In the genomic region with DNA sequence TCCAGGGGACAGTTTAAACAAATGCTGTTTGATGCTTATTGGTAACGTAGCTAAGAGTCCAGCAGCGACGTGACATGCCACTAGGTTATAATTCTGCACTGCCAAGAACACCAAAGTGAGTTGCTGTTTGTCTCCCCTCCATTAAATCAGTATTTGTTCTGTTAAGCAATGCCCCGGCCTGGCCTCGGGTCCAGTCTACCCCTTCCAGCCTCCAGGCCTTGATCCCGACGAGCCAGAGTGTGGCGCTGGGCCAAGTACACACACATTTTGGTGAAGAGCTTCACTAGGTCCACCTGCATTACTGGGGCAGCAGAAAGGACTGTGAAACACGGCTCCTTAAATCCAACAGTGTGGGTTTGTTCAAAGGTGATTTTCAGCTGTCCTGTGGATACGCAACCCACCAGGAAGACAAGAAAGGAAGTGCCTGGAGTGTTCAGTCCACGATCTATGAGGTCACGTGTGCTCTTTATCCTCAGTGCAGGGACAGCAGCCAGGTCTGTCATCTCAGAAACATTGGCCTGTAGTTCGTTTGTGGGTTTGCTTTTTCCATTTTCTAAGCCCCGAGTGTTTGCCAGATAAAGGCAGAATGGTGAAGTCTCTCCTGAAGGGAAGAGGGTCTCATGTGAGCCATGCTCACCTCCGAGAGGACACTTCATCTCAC, we compare ENCODE assay signal across 14 cellular contexts. TPM values are rescaled to one million over a fixed set of nuclear protein-coding genes. Genes with fewer than 3 reads are reported as not detected.
DNase-seq lines count a peak whose midpoint lies in the region; ATAC-seq, FAIRE-seq and TF ChIP-seq lines count a peak whose summit lies in the region.
"Not testable (repeated sequence)": the region's sequence is repeated elsewhere in the genome, so short reads cannot be mapped to it uniquely, and the experiment has no call there.
"Had no signal": no experiment of that assay in that cellular context is flagged by ENCODE, and none has a peak within 500 bp of the region (broad histone marks: within the 10 kb centered on the region; RNA-seq: fewer than 3 reads in every experiment).

No MANE protein-coding gene starts in this region.

- H3K27ac Mint-ChIP-seq in WTC11 = not testable (repeated sequence)

- TF ChIP-seq POLR2A in GM12891 (IDR thresholded peaks at IDR 0.05; ENCODE audit: low read depth, low read length); right lobe of liver (IDR thresholded peaks at IDR 0.05): not testable (repeated sequence)

- WGBS in right lobe of liver (ENCODE audit: insufficient coverage, low coverage, low lambda C conversion rate, missing lambda C conversion rate) = 42% methylated on average over 5 of the region's 15 CpGs

- peaks cover 12% of the 10 kb centered on the region for H3K4me1 Mint-ChIP-seq in WTC11

- H3K27me3 Mint-ChIP-seq in WTC11 (ENCODE audit: low read depth) = peaks cover 24% of the 10 kb centered on the region

- peak; percentile 51 for FAIRE-seq in GM12891 (lab: Jason Lieb, UNC)
- peak; percentile 93 for FAIRE-seq in bronchial epithelial cell (lab: Jason Lieb, UNC)
- peak; percentile 94 for FAIRE-seq in urothelium cell line (lab: Jason Lieb, UNC)

- not testable (repeated sequence) for H3K36me3 ChIP-seq in bronchial epithelial cell (ENCODE audit: control insufficient read depth, insufficient read depth, low read length); right lobe of liver

- not testable (repeated sequence) for TF ChIP-seq CTCF in WTC11 (IDR thresholded peaks at IDR 0.05); bronchial epithelial cell (IDR thresholded peaks at IDR 0.05; ENCODE audit: insufficient read depth, low read length, severe bottlenecking); right lobe of liver (IDR thresholded peaks at IDR 0.05)

- ATAC-seq in WTC11 = not testable (repeated sequence)
- ATAC-seq in right lobe of liver = peak; percentile 64 to 86 (median 70)

- peak overlapping the region in 2 of 3 donors; percentile 85 to 90 for H3K27ac ChIP-seq in right lobe of liver

- not testable (repeated sequence) for H3K27me3 ChIP-seq in bronchial epithelial cell (ENCODE audit: control insufficient read depth, insufficient read depth, low read length); right lobe of liver

- CTCF ChIA-PET in WTC11 (lab: Charles Lee) = not testable (repeated sequence)

- not testable (repeated sequence) for H3K4me3 Mint-ChIP-seq in WTC11

- H3K9me3 ChIP-seq in right lobe of liver = not testable (repeated sequence)

- DNase-seq in GM12891 (ENCODE audit: insufficient read length, low spot score); WTC11 (ENCODE audit: low spot score); bronchial epithelial cell (ENCODE audit: low read depth); urothelium cell line (ENCODE audit: low spot score): not testable (repeated sequence)
- DNase-seq in NCI-H1092 treated with DMSO at 0.1 percent for 48 hours (lab: John Stamatoyannopoulos, UW) (peak; percentile 52), islet precursor cell (peak; percentile 17), right lobe of liver (peak; percentile 82 to 91 (median 87))

- not testable (repeated sequence) for H3K36me3 Mint-ChIP-seq in WTC11

- H3K9me3 Mint-ChIP-seq in WTC11 = not testable (repeated sequence)

- intact Hi-C loops in right lobe of liver (cut with DNase I) = not testable (repeated sequence)

- H3K4me3 ChIP-seq in bronchial epithelial cell (ENCODE audit: low read depth, low read length); right lobe of liver: not testable (repeated sequence)

- POLR2A ChIA-PET in WTC11 (lab: Charles Lee) = not testable (repeated sequence)

- peaks cover 0 to 10% (median 2%) of the 10 kb centered on the region in 4 donors for H3K4me1 ChIP-seq in right lobe of liver

TF ChIP-seq in WTC11, 78 proteins besides CTCF, POLR2A, EP300 and RAD21:
- 0 out of 2 replicates have a peak, but pooled peaks have one; percentile 36 for TF ChIP-seq GABPB1 (CRISPR knock-in tag; IDR thresholded peaks at IDR 0.05)

RNA-seq across cellular contexts. Expression of a gene that starts 58.7 kb away (rescaled TPM):
- 0.04 TPM for polyA plus RNA-seq in GM12891 (2012; ENCODE audit: low read depth, missing spikeins)
- not detected in 3 replicates for total RNA-seq in WTC11 (2021)
- total RNA-seq in bronchial epithelial cell = not detected in 2 replicates
- total RNA-seq in right lobe of liver = not detected
- total RNA-seq: A673; Calu3; CD4-positive, alpha-beta memory T cell; GM23248; HT-29 had no signal
- polyA plus RNA-seq: AG04450; CD14-positive monocyte; CD4-positive, alpha-beta memory T cell; GM23248 had no signal
